In the genomic region with DNA sequence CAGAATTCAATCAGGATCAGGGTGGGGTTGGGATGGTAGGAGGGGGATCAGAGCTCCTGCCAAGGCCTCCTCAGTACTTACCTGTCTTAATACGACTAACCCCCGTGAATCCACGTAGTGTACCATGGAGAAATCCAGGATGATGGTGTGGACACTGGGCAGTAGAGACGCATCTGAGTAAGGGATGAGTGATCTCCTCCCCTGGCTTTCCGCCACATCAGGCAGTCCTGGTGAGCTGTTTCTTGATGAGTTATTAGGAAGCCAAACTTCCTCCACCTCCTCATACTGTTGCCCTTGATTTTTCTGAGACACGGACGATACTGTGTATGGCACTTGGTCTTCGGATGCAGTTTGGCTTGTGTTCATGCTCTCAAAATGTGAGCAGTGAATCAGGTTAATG, we compare ENCODE assay signal across 1 cellular context.
TF ChIP-seq lines count a peak whose summit lies in the region.

No MANE protein-coding gene starts in this region.

TF ChIP-seq in GM23338, 12 proteins besides CTCF, POLR2A, EP300 and RAD21:
- TF ChIP-seq STAT1 (IDR thresholded peaks at IDR 0.05; ENCODE audit: unreplicated experiment) (no peak), JUNB (IDR thresholded peaks at IDR 0.05; ENCODE audit: unreplicated experiment) (no peak)
